ENCODE assay signal across 39 cellular contexts in the genomic region with DNA sequence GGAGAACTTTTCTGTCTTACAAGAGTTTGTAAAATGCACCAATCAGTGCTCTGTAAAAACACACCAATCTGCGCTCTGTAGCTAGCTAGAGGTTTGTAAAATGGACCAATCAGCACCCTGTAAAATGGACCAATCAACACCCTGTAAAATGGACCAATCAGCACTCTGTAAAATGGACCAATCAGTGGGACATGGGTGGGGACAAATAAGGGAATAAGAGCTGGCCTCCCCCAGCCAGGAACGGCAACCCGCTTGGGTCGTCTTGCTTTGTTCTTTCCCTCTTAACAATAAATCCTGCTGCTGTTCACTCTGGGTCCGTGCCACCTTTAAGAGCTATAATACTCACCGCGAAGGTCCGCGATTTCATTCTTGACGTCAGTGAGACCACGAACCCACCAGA. TPM values are rescaled to one million over a fixed set of nuclear protein-coding genes. Genes with fewer than 3 reads are reported as not detected.
"Had no signal": no experiment of that assay in that cellular context is flagged by ENCODE, and none has a peak within 500 bp of the region (broad histone marks: within the 10 kb centered on the region; RNA-seq: fewer than 3 reads in every experiment).

No MANE protein-coding gene starts in this region.

- H3K36me3 ChIP-seq: adrenal gland, brain microvascular endothelial cell, breast epithelium had no signal

- FAIRE-seq: astrocyte, TTC549 had no signal

- H3K9me3 Mint-ChIP-seq: activated CD4-positive, alpha-beta T cell treated with anti-CD3 and anti-CD28 coated beads, Interleukin-2, amount 10 ng/mL, durations not matched to agents 24 days and 14 days; activated CD8-positive, alpha-beta T cell treated with anti-CD3 and anti-CD28 coated beads for 36 hours; activated naive CD8-positive, alpha-beta T cell treated with anti-CD3 and anti-CD28 coated beads for 36 hours; activated T-cell treated with anti-CD3 and anti-CD28 coated beads, Interleukin-2, amount 50 U/mL, for 4 hours; activated T-cell treated with anti-CD3 and anti-CD28 coated beads, Interleukin-2, amount 50 U/mL, for 72 hours; activated T-helper 1 cell treated with anti-CD3 and anti-CD28 coated beads, Interleukin-12 subunit alpha, Interleukin-12 subunit beta, Interleukin-2, Interleukin-4 antibody, amounts not matched to agents 30 ng/mL and 10 ng/mL and 1 ng/mL, durations not matched to agents 14 hours and 24 hours and 36 hours; activated T-helper 17 cell treated with anti-CD3 and anti-CD28 coated beads, Interleukin-2, amount 50 U/mL, for 72 hours; T-cell; T-helper 2 cell treated with Interferon-gamma antibody and Interleukin-4, amounts not matched to agents 5 μg/mL and 100 μg/mL, for 36 hours had no signal

- H3K27me3 ChIP-seq: adrenal gland, body of pancreas had no signal

- H3K9me3 ChIP-seq: adrenal gland, body of pancreas had no signal

- H3K27ac ChIP-seq: adrenal gland, body of pancreas, brain microvascular endothelial cell, breast epithelium, VCaP had no signal

- DNase-seq: activated B cell treated with CpG ODN at 0.5 μM for 24 hours; activated CD4-positive, alpha-beta memory T cell treated with anti-CD3 and anti-CD28 coated beads for 36 hours; activated CD4-positive, alpha-beta T cell treated with anti-CD3 and anti-CD28 coated beads for 4 hours; activated CD4-positive, alpha-beta T cell treated with anti-CD3 and anti-CD28 coated beads, Interleukin-2, amount 10 ng/mL, durations not matched to agents 24 days and 14 days; activated CD4-positive, alpha-beta T cell treated with anti-CD3 and anti-CD28 coated beads, Interleukin-2, amount 50 U/mL, for 1 hour; activated CD4-positive, alpha-beta T cell treated with anti-CD3 and anti-CD28 coated beads, Interleukin-2, amount 50 U/mL, for 4 hours; activated CD4-positive, CD25-positive, alpha-beta regulatory T cell treated with anti-CD3 and anti-CD28 coated beads, Interleukin-2, amount 50 U/mL, for 72 hours; activated CD8-positive, alpha-beta memory T cell treated with anti-CD3 and anti-CD28 coated beads, Interleukin-2, amount 50 U/mL, for 4 hours; activated CD8-positive, alpha-beta T cell treated with anti-CD3 and anti-CD28 coated beads for 36 hours; activated effector memory CD4-positive, alpha-beta T cell treated with anti-CD3 and anti-CD28 coated beads, Interleukin-2, amount 50 U/mL, for 16 hours; activated gamma-delta T cell treated with Interleukin-2 at 50 U/mL for 16 hours; activated naive CD4-positive, alpha-beta T cell; activated naive CD4-positive, alpha-beta T cell treated with anti-CD3 and anti-CD28 coated beads for 36 hours; activated naive CD4-positive, alpha-beta T cell treated with anti-CD3 and anti-CD28 coated beads, Interleukin-2, amount 50 U/mL, for 16 hours; activated naive CD8-positive, alpha-beta T cell treated with anti-CD3 and anti-CD28 coated beads for 36 hours; activated T-cell treated with anti-CD3 and anti-CD28 coated beads for 4 hours; activated T-cell treated with anti-CD3 and anti-CD28 coated beads, Interleukin-2, amount 50 U/mL, for 1 hour; activated T-cell treated with anti-CD3 and anti-CD28 coated beads, Interleukin-2, amount 50 U/mL, for 4 hours; activated T-cell treated with anti-CD3 and anti-CD28 coated beads, Interleukin-2, amount 50 U/mL, for 72 hours; adrenal gland; amniotic stem cell; body of pancreas; brain microvascular endothelial cell; central memory CD4-positive, alpha-beta T cell; T-cell; T-helper 2 cell; T-helper 9 cell had no signal

- H3K36me3 Mint-ChIP-seq: activated CD4-positive, alpha-beta memory T cell treated with anti-CD3 and anti-CD28 coated beads for 36 hours; activated naive CD4-positive, alpha-beta T cell treated with anti-CD3 and anti-CD28 coated beads, Interleukin-2, amount 50 U/mL, for 72 hours; activated naive CD8-positive, alpha-beta T cell treated with anti-CD3 and anti-CD28 coated beads for 36 hours; T-cell had no signal

- H3K4me1 Mint-ChIP-seq: activated B cell treated with CpG ODN at 0.5 μM for 24 hours; activated CD4-positive, alpha-beta T cell treated with anti-CD3 and anti-CD28 coated beads, Interleukin-2, amount 10 ng/mL, durations not matched to agents 24 days and 14 days; activated naive CD8-positive, alpha-beta T cell treated with anti-CD3 and anti-CD28 coated beads for 36 hours; activated T-helper 17 cell treated with anti-CD3 and anti-CD28 coated beads, Interleukin-2, amount 50 U/mL, for 72 hours; T-cell had no signal

- H3K27ac Mint-ChIP-seq: activated B cell treated with CpG ODN at 0.5 μM for 24 hours; activated CD4-positive, alpha-beta memory T cell treated with anti-CD3 and anti-CD28 coated beads for 36 hours; activated CD4-positive, alpha-beta T cell treated with anti-CD3 and anti-CD28 coated beads, Interleukin-2, amount 10 ng/mL, durations not matched to agents 24 days and 14 days; activated CD8-positive, alpha-beta T cell treated with anti-CD3 and anti-CD28 coated beads for 36 hours; activated naive CD4-positive, alpha-beta T cell treated with anti-CD3 and anti-CD28 coated beads for 36 hours; activated naive CD4-positive, alpha-beta T cell treated with anti-CD3 and anti-CD28 coated beads, Interleukin-2, amount 50 U/mL, for 72 hours; activated naive CD8-positive, alpha-beta T cell treated with anti-CD3 and anti-CD28 coated beads for 36 hours; activated T-cell treated with anti-CD3 and anti-CD28 coated beads, Interleukin-2, amount 50 U/mL, for 72 hours; activated T-helper 1 cell treated with anti-CD3 and anti-CD28 coated beads, Interleukin-12 subunit alpha, Interleukin-12 subunit beta, Interleukin-2, Interleukin-4 antibody, amounts not matched to agents 30 ng/mL and 10 ng/mL and 1 ng/mL, durations not matched to agents 14 hours and 24 hours and 36 hours; activated T-helper 17 cell treated with anti-CD3 and anti-CD28 coated beads, Interleukin-2, amount 50 U/mL, for 72 hours; T-cell; T-helper 2 cell treated with Interferon-gamma antibody and Interleukin-4, amounts not matched to agents 5 μg/mL and 100 μg/mL, for 36 hours had no signal

- ATAC-seq: activated CD8-positive, alpha-beta T cell treated with anti-CD3 and anti-CD28 coated beads for 36 hours; activated naive CD4-positive, alpha-beta T cell treated with anti-CD3 and anti-CD28 coated beads, Interleukin-2, amount 50 U/mL, for 72 hours; activated T-cell treated with anti-CD3 and anti-CD28 coated beads, Interleukin-2, amount 50 U/mL, for 4 hours; activated T-cell treated with anti-CD3 and anti-CD28 coated beads, Interleukin-2, amount 50 U/mL, for 72 hours; activated T-helper 17 cell treated with anti-CD3 and anti-CD28 coated beads, Interleukin-2, amount 50 U/mL, for 72 hours; body of pancreas; T-cell had no signal

- H3K4me3 ChIP-seq: adrenal gland, body of pancreas, breast epithelium had no signal

- H3K4me3 Mint-ChIP-seq: activated B cell treated with CpG ODN at 0.5 μM for 24 hours; activated CD4-positive, alpha-beta memory T cell treated with anti-CD3 and anti-CD28 coated beads for 36 hours; activated CD4-positive, alpha-beta T cell treated with anti-CD3 and anti-CD28 coated beads, Interleukin-2, amount 10 ng/mL, durations not matched to agents 24 days and 14 days; activated CD8-positive, alpha-beta T cell treated with anti-CD3 and anti-CD28 coated beads for 36 hours; activated naive CD4-positive, alpha-beta T cell treated with anti-CD3 and anti-CD28 coated beads for 36 hours; activated naive CD8-positive, alpha-beta T cell treated with anti-CD3 and anti-CD28 coated beads for 36 hours; activated T-cell treated with anti-CD3 and anti-CD28 coated beads, Interleukin-2, amount 50 U/mL, for 4 hours; activated T-cell treated with anti-CD3 and anti-CD28 coated beads, Interleukin-2, amount 50 U/mL, for 72 hours; activated T-helper 1 cell treated with anti-CD3 and anti-CD28 coated beads, Interleukin-12 subunit alpha, Interleukin-12 subunit beta, Interleukin-2, Interleukin-4 antibody, amounts not matched to agents 30 ng/mL and 10 ng/mL and 1 ng/mL, durations not matched to agents 14 hours and 24 hours and 36 hours; activated T-helper 17 cell treated with anti-CD3 and anti-CD28 coated beads, Interleukin-2, amount 50 U/mL, for 72 hours; T-cell; T-helper 2 cell treated with Interferon-gamma antibody and Interleukin-4, amounts not matched to agents 5 μg/mL and 100 μg/mL, for 36 hours had no signal

- H3K4me1 ChIP-seq: adrenal gland, body of pancreas, breast epithelium had no signal

RNA-seq across cellular contexts. Expression of gene KCNG4, which starts 18.5 kb away (rescaled TPM):
- total RNA-seq: activated B cell treated with CpG ODN at 0.5 μM for 24 hours; activated CD4-positive, alpha-beta memory T cell treated with anti-CD3 and anti-CD28 coated beads for 36 hours; activated CD4-positive, alpha-beta T cell treated with anti-CD3 and anti-CD28 coated beads, Interleukin-2, amount 10 ng/mL, durations not matched to agents 24 days and 14 days; activated CD8-positive, alpha-beta memory T cell treated with anti-CD3 and anti-CD28 coated beads for 36 hours; activated CD8-positive, alpha-beta T cell treated with anti-CD3 and anti-CD28 coated beads for 36 hours; activated naive CD4-positive, alpha-beta T cell treated with anti-CD3 and anti-CD28 coated beads for 36 hours; activated naive CD4-positive, alpha-beta T cell treated with anti-CD3 and anti-CD28 coated beads, Interleukin-2, amount 50 U/mL, for 72 hours; activated naive CD8-positive, alpha-beta T cell treated with anti-CD3 and anti-CD28 coated beads for 36 hours; activated T-cell treated with anti-CD3 and anti-CD28 coated beads, Interleukin-2, amount 50 U/mL, for 4 hours; activated T-cell treated with anti-CD3 and anti-CD28 coated beads, Interleukin-2, amount 50 U/mL, for 72 hours; activated T-helper 1 cell treated with anti-CD3 and anti-CD28 coated beads, Interleukin-12 subunit alpha, Interleukin-12 subunit beta, Interleukin-2, Interleukin-4 antibody, amounts not matched to agents 30 ng/mL and 10 ng/mL and 1 ng/mL, durations not matched to agents 14 hours and 24 hours and 36 hours; activated T-helper 17 cell treated with anti-CD3 and anti-CD28 coated beads, Interleukin-2, amount 50 U/mL, for 72 hours; aorta; astrocyte; body of pancreas; breast epithelium; cardiac septum; T-cell; T-helper 1 cell treated with Interleukin-12 subunit alpha and Interleukin-12 subunit beta and Interleukin-4 antibody, amounts not matched to agents 30 ng/mL and 1 ng/mL, for 36 hours had no signal

RNA-seq across cellular contexts. Expression of gene WFDC1, which starts 36.4 kb away (rescaled TPM):
- total RNA-seq: activated B cell treated with CpG ODN at 0.5 μM for 24 hours; activated CD4-positive, alpha-beta memory T cell treated with anti-CD3 and anti-CD28 coated beads for 36 hours; activated CD4-positive, alpha-beta T cell treated with anti-CD3 and anti-CD28 coated beads, Interleukin-2, amount 10 ng/mL, durations not matched to agents 24 days and 14 days; activated CD8-positive, alpha-beta memory T cell treated with anti-CD3 and anti-CD28 coated beads for 36 hours; activated CD8-positive, alpha-beta T cell treated with anti-CD3 and anti-CD28 coated beads for 36 hours; activated naive CD4-positive, alpha-beta T cell treated with anti-CD3 and anti-CD28 coated beads for 36 hours; activated naive CD4-positive, alpha-beta T cell treated with anti-CD3 and anti-CD28 coated beads, Interleukin-2, amount 50 U/mL, for 72 hours; activated naive CD8-positive, alpha-beta T cell treated with anti-CD3 and anti-CD28 coated beads for 36 hours; activated T-cell treated with anti-CD3 and anti-CD28 coated beads, Interleukin-2, amount 50 U/mL, for 4 hours; activated T-cell treated with anti-CD3 and anti-CD28 coated beads, Interleukin-2, amount 50 U/mL, for 72 hours; activated T-helper 1 cell treated with anti-CD3 and anti-CD28 coated beads, Interleukin-12 subunit alpha, Interleukin-12 subunit beta, Interleukin-2, Interleukin-4 antibody, amounts not matched to agents 30 ng/mL and 10 ng/mL and 1 ng/mL, durations not matched to agents 14 hours and 24 hours and 36 hours; T-cell; T-helper 1 cell treated with Interleukin-12 subunit alpha and Interleukin-12 subunit beta and Interleukin-4 antibody, amounts not matched to agents 30 ng/mL and 1 ng/mL, for 36 hours had no signal
